In the genomic region with DNA sequence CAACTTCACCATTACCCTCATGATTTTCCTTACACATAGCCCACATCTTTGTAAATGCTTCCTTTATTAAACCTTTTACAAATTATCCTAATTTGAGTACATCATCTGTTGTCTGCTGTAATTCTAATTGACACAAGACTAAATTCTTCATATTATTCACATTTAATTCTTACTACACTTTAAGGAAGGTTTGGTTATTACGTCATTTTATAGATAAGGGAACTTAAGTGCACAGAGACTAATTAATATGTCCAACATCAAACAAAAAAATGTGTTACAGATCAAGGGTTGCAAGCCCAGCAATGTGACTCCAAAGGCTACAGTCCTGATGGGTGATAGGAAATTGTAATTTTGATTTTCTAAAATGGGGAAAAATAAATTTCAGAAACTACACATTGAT, we compare ENCODE assay signal across 40 cellular contexts.
"Had no signal": no experiment of that assay in that cellular context is flagged by ENCODE, and none has a peak within 500 bp of the region (broad histone marks: within the 10 kb centered on the region; RNA-seq: fewer than 3 reads in every experiment).

No MANE protein-coding gene starts in this region.

- H3K4me1 Mint-ChIP-seq: activated naive CD4-positive, alpha-beta T cell treated with anti-CD3 and anti-CD28 coated beads, Interleukin-2, amount 10 ng/mL, durations not matched to agents 7 days and 5 days; activated naive CD4-positive, alpha-beta T cell treated with anti-CD3 and anti-CD28 coated beads, Interleukin-2, amount 50 U/mL, for 24 hours; activated naive CD8-positive, alpha-beta T cell treated with anti-CD3 and anti-CD28 coated beads for 36 hours; activated naive CD8-positive, alpha-beta T cell treated with anti-CD3 and anti-CD28 coated beads, Interleukin-2, amount 10 ng/mL, durations not matched to agents 7 days and 5 days; activated naive CD8-positive, alpha-beta T cell treated with anti-CD3 and anti-CD28 coated beads, Interleukin-2, amount 50 U/mL, for 24 hours; activated T-helper 17 cell treated with anti-CD3 and anti-CD28 coated beads, Interleukin-2, amount 50 U/mL, for 72 hours; central memory CD8-positive, alpha-beta T cell had no signal

- H3K9me3 ChIP-seq: adrenal gland, ascending aorta, body of pancreas, breast epithelium had no signal

- H3K27me3 ChIP-seq: adrenal gland, ascending aorta, body of pancreas, brain microvascular endothelial cell, breast epithelium, cardiac muscle cell had no signal

- H3K4me3 ChIP-seq: adrenal gland, ascending aorta, body of pancreas, breast epithelium, cardiac muscle cell had no signal

- DNase-seq: activated effector memory CD4-positive, alpha-beta T cell treated with anti-CD3 and anti-CD28 coated beads, Interleukin-2, amount 50 U/mL, for 16 hours; activated effector memory CD4-positive, alpha-beta T cell treated with Interleukin-2 at 50 U/mL for 16 hours; activated gamma-delta T cell; activated gamma-delta T cell treated with Interleukin-2 at 50 U/mL for 16 hours; activated naive CD4-positive, alpha-beta T cell; activated naive CD4-positive, alpha-beta T cell treated with anti-CD3 and anti-CD28 coated beads for 36 hours; activated naive CD4-positive, alpha-beta T cell treated with anti-CD3 and anti-CD28 coated beads, Interleukin-2, amount 10 ng/mL, durations not matched to agents 7 days and 5 days; activated naive CD4-positive, alpha-beta T cell treated with anti-CD3 and anti-CD28 coated beads, Interleukin-2, amount 50 U/mL, for 16 hours; activated naive CD4-positive, alpha-beta T cell treated with Interleukin-2 at 50 U/mL for 16 hours; activated naive CD8-positive, alpha-beta T cell treated with anti-CD3 and anti-CD28 coated beads for 36 hours; activated naive CD8-positive, alpha-beta T cell treated with anti-CD3 and anti-CD28 coated beads, Interleukin-2, amount 10 ng/mL, durations not matched to agents 7 days and 5 days; activated naive CD8-positive, alpha-beta T cell treated with anti-CD3 and anti-CD28 coated beads, Interleukin-2, amount 50 U/mL, for 24 hours; activated T-cell treated with anti-CD3 and anti-CD28 coated beads, Interleukin-2, amount 50 U/mL, for 1 hour; activated T-cell treated with anti-CD3 and anti-CD28 coated beads, Interleukin-2, amount 50 U/mL, for 24 hours; activated T-cell treated with anti-CD3 and anti-CD28 coated beads, Interleukin-2, amount 50 U/mL, for 4 hours; activated T-cell treated with anti-CD3 and anti-CD28 coated beads, Interleukin-2, amount 50 U/mL, for 48 hours; activated T-cell treated with anti-CD3 and anti-CD28 coated beads, Interleukin-2, amount 50 U/mL, for 72 hours; adrenal gland; amniotic stem cell; amygdala; anterior cingulate cortex; aorta; body of pancreas; brain microvascular endothelial cell; caudate nucleus; central memory CD4-positive, alpha-beta T cell; cerebellar nuclear complex had no signal

- FAIRE-seq: astrocyte, bronchial epithelial cell had no signal

- H3K4me3 Mint-ChIP-seq: activated naive CD4-positive, alpha-beta T cell treated with anti-CD3 and anti-CD28 coated beads for 36 hours; activated naive CD4-positive, alpha-beta T cell treated with anti-CD3 and anti-CD28 coated beads, Interleukin-2, amount 10 ng/mL, durations not matched to agents 7 days and 5 days; activated naive CD4-positive, alpha-beta T cell treated with anti-CD3 and anti-CD28 coated beads, Interleukin-2, amount 50 U/mL, for 24 hours; activated naive CD8-positive, alpha-beta T cell; activated naive CD8-positive, alpha-beta T cell treated with anti-CD3 and anti-CD28 coated beads for 36 hours; activated naive CD8-positive, alpha-beta T cell treated with anti-CD3 and anti-CD28 coated beads, Interleukin-2, amount 10 ng/mL, durations not matched to agents 7 days and 5 days; activated naive CD8-positive, alpha-beta T cell treated with anti-CD3 and anti-CD28 coated beads, Interleukin-2, amount 50 U/mL, for 24 hours; activated T-cell treated with anti-CD3 and anti-CD28 coated beads, Interleukin-2, amount 50 U/mL, for 24 hours; activated T-cell treated with anti-CD3 and anti-CD28 coated beads, Interleukin-2, amount 50 U/mL, for 4 hours; activated T-cell treated with anti-CD3 and anti-CD28 coated beads, Interleukin-2, amount 50 U/mL, for 72 hours; activated T-helper 1 cell treated with anti-CD3 and anti-CD28 coated beads, Interleukin-12 subunit alpha, Interleukin-12 subunit beta, Interleukin-2, Interleukin-4 antibody, amounts not matched to agents 30 ng/mL and 10 ng/mL and 1 ng/mL, durations not matched to agents 14 hours and 24 hours and 36 hours; activated T-helper 17 cell treated with anti-CD3 and anti-CD28 coated beads, Interleukin-2, amount 50 U/mL, for 72 hours; brain; central memory CD8-positive, alpha-beta T cell had no signal

- H3K36me3 ChIP-seq: adrenal gland, ascending aorta, brain microvascular endothelial cell, breast epithelium, cardiac muscle cell had no signal

- H3K36me3 Mint-ChIP-seq: activated naive CD4-positive, alpha-beta T cell treated with anti-CD3 and anti-CD28 coated beads, Interleukin-2, amount 10 ng/mL, durations not matched to agents 7 days and 5 days; activated naive CD4-positive, alpha-beta T cell treated with anti-CD3 and anti-CD28 coated beads, Interleukin-2, amount 50 U/mL, for 24 hours; activated naive CD4-positive, alpha-beta T cell treated with anti-CD3 and anti-CD28 coated beads, Interleukin-2, amount 50 U/mL, for 72 hours; activated naive CD8-positive, alpha-beta T cell; activated naive CD8-positive, alpha-beta T cell treated with anti-CD3 and anti-CD28 coated beads for 36 hours; activated naive CD8-positive, alpha-beta T cell treated with anti-CD3 and anti-CD28 coated beads, Interleukin-2, amount 10 ng/mL, durations not matched to agents 7 days and 5 days; brain had no signal

- H3K27ac ChIP-seq: adrenal gland, ascending aorta, body of pancreas, brain microvascular endothelial cell, breast epithelium, cardiac muscle cell had no signal

- H3K4me1 ChIP-seq: adrenal gland, ascending aorta, body of pancreas, breast epithelium had no signal

- H3K9me3 Mint-ChIP-seq: activated naive CD8-positive, alpha-beta T cell treated with anti-CD3 and anti-CD28 coated beads for 36 hours had no signal

- H3K27me3 Mint-ChIP-seq: activated naive CD4-positive, alpha-beta T cell treated with anti-CD3 and anti-CD28 coated beads, Interleukin-2, amount 10 ng/mL, durations not matched to agents 7 days and 5 days; activated naive CD4-positive, alpha-beta T cell treated with anti-CD3 and anti-CD28 coated beads, Interleukin-2, amount 50 U/mL, for 24 hours; activated naive CD8-positive, alpha-beta T cell; activated naive CD8-positive, alpha-beta T cell treated with anti-CD3 and anti-CD28 coated beads for 36 hours; activated naive CD8-positive, alpha-beta T cell treated with anti-CD3 and anti-CD28 coated beads, Interleukin-2, amount 10 ng/mL, durations not matched to agents 7 days and 5 days; activated naive CD8-positive, alpha-beta T cell treated with anti-CD3 and anti-CD28 coated beads, Interleukin-2, amount 50 U/mL, for 24 hours; activated T-cell treated with anti-CD3 and anti-CD28 coated beads, Interleukin-2, amount 50 U/mL, for 24 hours; activated T-helper 17 cell treated with anti-CD3 and anti-CD28 coated beads, Interleukin-2, amount 50 U/mL, for 72 hours; brain; central memory CD8-positive, alpha-beta T cell had no signal

- H3K27ac Mint-ChIP-seq: activated naive CD4-positive, alpha-beta T cell treated with anti-CD3 and anti-CD28 coated beads for 36 hours; activated naive CD4-positive, alpha-beta T cell treated with anti-CD3 and anti-CD28 coated beads, Interleukin-2, amount 10 ng/mL, durations not matched to agents 7 days and 5 days; activated naive CD4-positive, alpha-beta T cell treated with anti-CD3 and anti-CD28 coated beads, Interleukin-2, amount 50 U/mL, for 24 hours; activated naive CD4-positive, alpha-beta T cell treated with anti-CD3 and anti-CD28 coated beads, Interleukin-2, amount 50 U/mL, for 72 hours; activated naive CD8-positive, alpha-beta T cell; activated naive CD8-positive, alpha-beta T cell treated with anti-CD3 and anti-CD28 coated beads for 36 hours; activated naive CD8-positive, alpha-beta T cell treated with anti-CD3 and anti-CD28 coated beads, Interleukin-2, amount 10 ng/mL, durations not matched to agents 7 days and 5 days; activated naive CD8-positive, alpha-beta T cell treated with anti-CD3 and anti-CD28 coated beads, Interleukin-2, amount 50 U/mL, for 24 hours; activated T-cell treated with anti-CD3 and anti-CD28 coated beads, Interleukin-2, amount 50 U/mL, for 24 hours; activated T-cell treated with anti-CD3 and anti-CD28 coated beads, Interleukin-2, amount 50 U/mL, for 72 hours; activated T-helper 1 cell treated with anti-CD3 and anti-CD28 coated beads, Interleukin-12 subunit alpha, Interleukin-12 subunit beta, Interleukin-2, Interleukin-4 antibody, amounts not matched to agents 30 ng/mL and 10 ng/mL and 1 ng/mL, durations not matched to agents 14 hours and 24 hours and 36 hours; activated T-helper 17 cell treated with anti-CD3 and anti-CD28 coated beads, Interleukin-2, amount 50 U/mL, for 72 hours; activated T-helper 2 cell treated with anti-CD3 and anti-CD28 coated beads, Interferon-gamma antibody, Interleukin-2, Interleukin-4, amounts not matched to agents 10 μg/mL and 5 μg/mL and 100 μg/mL, durations not matched to agents 14 hours and 24 hours and 36 hours; brain had no signal

- ATAC-seq: activated naive CD4-positive, alpha-beta T cell treated with anti-CD3 and anti-CD28 coated beads, Interleukin-2, amount 50 U/mL, for 72 hours; activated naive CD8-positive, alpha-beta T cell treated with anti-CD3 and anti-CD28 coated beads, Interleukin-2, amount 50 U/mL, for 24 hours; activated T-cell treated with anti-CD3 and anti-CD28 coated beads, Interleukin-2, amount 50 U/mL, for 4 hours; activated T-cell treated with anti-CD3 and anti-CD28 coated beads, Interleukin-2, amount 50 U/mL, for 72 hours; activated T-helper 17 cell treated with anti-CD3 and anti-CD28 coated beads, Interleukin-2, amount 50 U/mL, for 72 hours; body of pancreas had no signal
